In the genomic region with DNA sequence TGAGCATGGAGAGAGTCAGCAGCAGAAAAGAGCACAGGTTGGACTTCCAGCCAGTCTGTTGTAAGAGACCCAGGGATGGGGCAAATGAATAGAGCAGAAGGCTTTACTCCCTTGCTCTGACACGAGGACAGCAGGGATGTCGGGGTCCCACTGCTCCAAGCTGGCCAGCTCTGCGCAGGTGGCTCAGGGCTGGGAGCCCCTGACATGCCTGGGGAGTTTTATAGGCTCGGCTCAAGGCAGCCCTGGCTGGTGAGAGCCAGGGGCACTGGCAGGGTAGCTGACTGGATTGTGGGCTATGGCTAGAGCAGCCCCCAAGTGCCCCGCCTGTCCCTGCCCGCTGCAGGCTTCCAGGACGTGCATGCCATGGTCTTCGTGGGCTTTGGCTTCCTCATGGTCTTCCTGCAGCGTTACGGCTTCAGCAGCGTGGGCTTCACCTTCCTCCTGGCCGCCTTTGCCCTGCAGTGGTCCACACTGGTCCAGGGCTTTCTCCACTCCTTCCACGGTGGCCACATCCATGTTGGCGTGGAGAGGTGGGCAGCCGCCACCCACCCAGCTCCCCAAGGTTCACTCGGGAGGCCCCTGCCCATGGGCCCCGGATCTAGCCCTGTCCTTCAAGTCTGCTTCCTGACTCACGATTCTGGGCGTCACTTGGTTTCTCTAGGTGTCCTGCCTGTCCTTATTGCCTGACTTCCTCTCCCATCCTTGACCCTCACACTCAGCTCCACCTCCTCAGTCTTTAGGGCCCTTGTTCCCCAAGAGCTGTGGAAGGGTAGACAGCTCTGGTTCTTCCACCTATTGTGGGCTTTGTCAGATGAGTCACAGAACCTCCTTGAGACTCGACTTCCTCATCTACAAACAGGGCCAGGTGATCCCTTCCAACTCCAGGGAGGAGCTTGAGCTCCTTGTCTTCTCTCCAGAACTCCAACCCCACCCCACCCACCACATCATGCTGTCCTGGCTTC, we compare ENCODE assay signal across 18 cellular contexts. TPM values are rescaled to one million over a fixed set of nuclear protein-coding genes. Genes with fewer than 3 reads are reported as not detected.
"Had no signal": no experiment of that assay in that cellular context is flagged by ENCODE, and none has a peak within 500 bp of the region (broad histone marks: within the 10 kb centered on the region; RNA-seq: fewer than 3 reads in every experiment).

No MANE protein-coding gene starts in this region.

- H3K36me3 ChIP-seq: brain microvascular endothelial cell, esophagus squamous epithelium, stomach had no signal

- H3K4me1 ChIP-seq: esophagus squamous epithelium, parathyroid adenoma, stomach had no signal

- H3K4me1 Mint-ChIP-seq: activated CD8-positive, alpha-beta memory T cell treated with anti-CD3 and anti-CD28 coated beads, Interleukin-2, amount 10 ng/mL, durations not matched to agents 7 days and 5 days had no signal

- H3K4me3 Mint-ChIP-seq: activated CD8-positive, alpha-beta memory T cell treated with anti-CD3 and anti-CD28 coated beads, Interleukin-2, amount 10 ng/mL, durations not matched to agents 7 days and 5 days; activated naive CD8-positive, alpha-beta T cell; activated T-cell treated with anti-CD3 and anti-CD28 coated beads, Interleukin-2, amount 50 U/mL, for 4 hours had no signal

- DNase-seq: activated CD4-positive, alpha-beta T cell treated with anti-CD3 and anti-CD28 coated beads for 1 hour; activated CD4-positive, alpha-beta T cell treated with anti-CD3 and anti-CD28 coated beads, Interleukin-2, amount 50 U/mL, for 48 hours; activated CD8-positive, alpha-beta memory T cell treated with anti-CD3 and anti-CD28 coated beads, Interleukin-2, amount 10 ng/mL, durations not matched to agents 7 days and 5 days; activated gamma-delta T cell; activated T-cell treated with anti-CD3 and anti-CD28 coated beads, Interleukin-2, amount 50 U/mL, for 4 hours; brain microvascular endothelial cell; esophagus squamous epithelium; foreskin fibroblast; stimulated activated CD4-positive, alpha-beta T cell treated with anti-CD3 and anti-CD28 coated beads, Interleukin-15, amount 100 ng/mL, for 24 hours; stimulated activated CD4-positive, alpha-beta T cell treated with anti-CD3 and anti-CD28 coated beads, Interleukin-4, amount 100 ng/mL, for 4 hours; stomach had no signal

- H3K9me3 ChIP-seq: esophagus squamous epithelium, stomach had no signal

- H3K9me3 Mint-ChIP-seq: activated T-cell treated with anti-CD3 and anti-CD28 coated beads, Interleukin-2, amount 50 U/mL, for 4 hours had no signal

- H3K27ac Mint-ChIP-seq: activated CD8-positive, alpha-beta memory T cell treated with anti-CD3 and anti-CD28 coated beads, Interleukin-2, amount 10 ng/mL, durations not matched to agents 7 days and 5 days; activated naive CD8-positive, alpha-beta T cell had no signal

- ATAC-seq: activated CD8-positive, alpha-beta memory T cell treated with anti-CD3 and anti-CD28 coated beads, Interleukin-2, amount 10 ng/mL, durations not matched to agents 7 days and 5 days; activated T-cell treated with anti-CD3 and anti-CD28 coated beads, Interleukin-2, amount 50 U/mL, for 4 hours; left lobe of liver had no signal

- H3K4me3 ChIP-seq: esophagus squamous epithelium, stomach had no signal

- H3K36me3 Mint-ChIP-seq: activated CD8-positive, alpha-beta memory T cell treated with anti-CD3 and anti-CD28 coated beads, Interleukin-2, amount 10 ng/mL, durations not matched to agents 7 days and 5 days; activated naive CD8-positive, alpha-beta T cell had no signal

- H3K27ac ChIP-seq: brain microvascular endothelial cell, parathyroid adenoma, stomach had no signal

RNA-seq across cellular contexts. Expression of gene RHBG, which starts 8.2 kb away (rescaled TPM):
- total RNA-seq: activated CD8-positive, alpha-beta memory T cell treated with anti-CD3 and anti-CD28 coated beads, Interleukin-2, amount 10 ng/mL, durations not matched to agents 7 days and 5 days; activated T-cell treated with anti-CD3 and anti-CD28 coated beads, Interleukin-2, amount 50 U/mL, for 4 hours; dermis microvascular lymphatic vessel endothelial cell; stomach had no signal
- polyA plus RNA-seq: neural cell had no signal

RNA-seq across cellular contexts. Expression of gene TSACC, which starts 38.9 kb away (rescaled TPM):
- total RNA-seq: activated CD8-positive, alpha-beta memory T cell treated with anti-CD3 and anti-CD28 coated beads, Interleukin-2, amount 10 ng/mL, durations not matched to agents 7 days and 5 days; cerebellum; dermis microvascular lymphatic vessel endothelial cell; esophagus squamous epithelium; renal cortical epithelial cell; stomach had no signal
- polyA plus RNA-seq: neural cell had no signal
